ENCODE assay signal across 25 cellular contexts in the genomic region with DNA sequence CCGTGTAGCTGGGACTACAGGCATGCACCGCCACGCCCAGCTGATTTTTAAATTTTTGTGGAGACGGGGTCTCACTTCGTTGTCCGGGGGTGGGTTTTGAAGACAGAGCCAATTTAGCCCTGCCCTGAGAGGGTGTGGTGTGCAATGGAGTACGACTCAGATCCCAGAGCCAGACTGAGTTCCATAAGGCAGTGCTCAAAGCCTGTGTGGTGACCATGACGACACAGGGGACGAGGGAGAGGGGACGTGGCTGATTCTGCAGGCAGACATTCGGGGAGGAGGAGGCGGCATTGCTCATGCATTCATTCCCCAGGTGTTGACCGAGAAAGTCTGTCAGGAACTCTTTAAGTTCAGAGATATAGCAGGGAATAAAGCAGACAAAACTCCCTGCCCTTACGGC.
DNase-seq lines count a peak whose midpoint lies in the region; ATAC-seq, FAIRE-seq and TF ChIP-seq lines count a peak whose summit lies in the region.
"Had no signal": no experiment of that assay in that cellular context is flagged by ENCODE, and none has a peak within 500 bp of the region (broad histone marks: within the 10 kb centered on the region; RNA-seq: fewer than 3 reads in every experiment).

No MANE protein-coding gene starts in this region.

- peaks cover 97% of the 10 kb centered on the region for H4K20me1 ChIP-seq in neural progenitor cell (ENCODE audit: low read depth)

- H3K27ac ChIP-seq in heart right ventricle (peak overlapping the region in 8 of 10 donors; percentile 43 to 97 (median 92)), esophagus muscularis mucosa (replicated peaks in 1 of 4) (peak overlapping the region; percentile 0 to 90 (median 84)), neural progenitor cell (no peak overlapping the region), vagina (peak overlapping the region; percentile 88), small intestine (ENCODE audit: low read depth in 1 of 2, low read length in 1 of 2) (no peak overlapping the region)

- H3K36me3 Mint-ChIP-seq in neural progenitor cell, result peaks cover 19% of the 10 kb centered on the region
- H3K36me3 Mint-ChIP-seq: stimulated activated effector memory CD8-positive, alpha-beta T cell treated with anti-CD3 and anti-CD28 coated beads, Interleukin-12 subunit alpha, Interleukin-12 subunit beta, amount 100 ng/mL, for 72 hours had no signal

- DNase-seq in heart right ventricle (no peak), left cardiac atrium (no peak), esophagus muscularis mucosa (ENCODE audit: extremely low spot score) (no peak), neural progenitor cell (ENCODE audit: low spot score) (no peak), vagina (ENCODE audit: extremely low spot score in 2 of 2) (no peak), medulla oblongata (ENCODE audit: extremely low spot score) (no peak), NCI-H1417 (lab: John Stamatoyannopoulos, UW) (no peak), small intestine (no peak)
- DNase-seq: activated CD4-positive, alpha-beta T cell treated with anti-CD3 and anti-CD28 coated beads, Interleukin-2, amount 10 ng/mL, durations not matched to agents 24 days and 14 days; activated CD8-positive, alpha-beta memory T cell treated with anti-CD3 and anti-CD28 coated beads, Interleukin-2, amount 50 U/mL, for 4 hours; activated gamma-delta T cell treated with Interleukin-2 at 50 U/mL for 16 hours; amygdala; DMS 273 treated with DMSO at 0.1 percent for 48 hours; effector CD4-positive, alpha-beta T cell; esophagus squamous epithelium; Kasumi-1; mesendoderm; NCI-H1092; NCI-H2081 treated with DMSO at 0.1 percent for 48 hours had no signal

- H3K9me3 Mint-ChIP-seq in neural progenitor cell, result no peaks in the 10 kb centered on the region
- H3K9me3 Mint-ChIP-seq: activated CD4-positive, alpha-beta T cell treated with anti-CD3 and anti-CD28 coated beads, Interleukin-2, amount 10 ng/mL, durations not matched to agents 24 days and 14 days; central memory CD8-positive, alpha-beta T cell; neural crest cell; stimulated activated effector memory CD8-positive, alpha-beta T cell treated with anti-CD3 and anti-CD28 coated beads, Interleukin-12 subunit alpha, Interleukin-12 subunit beta, amount 100 ng/mL, for 72 hours had no signal

- no peak for TF ChIP-seq POLR2A in esophagus muscularis mucosa (IDR thresholded peaks at IDR 0.05; ENCODE audit: low read depth)
- TF ChIP-seq POLR2A in vagina (IDR thresholded peaks at IDR 0.05), result no peak

- no peak for FAIRE-seq in small intestine (lab: Jason Lieb, UNC)
- FAIRE-seq: A204.1, G401.6 had no signal

- H3K27me3 ChIP-seq in heart right ventricle, result no peaks in the 10 kb centered on the region
- no peaks in the 10 kb centered on the region for H3K27me3 ChIP-seq in esophagus muscularis mucosa
- no peaks in the 10 kb centered on the region for H3K27me3 ChIP-seq in neural progenitor cell
- H3K27me3 ChIP-seq in vagina, result no peaks in the 10 kb centered on the region
- no peaks in the 10 kb centered on the region for H3K27me3 ChIP-seq in small intestine (ENCODE audit: control insufficient read depth in 2 of 2, insufficient read depth in 2 of 2, low read length in 2 of 2)
- H3K27me3 ChIP-seq: esophagus squamous epithelium, tibial nerve had no signal

- intact Hi-C loops in heart right ventricle (cut with DNase I) (loop anchor here in 2 of 10 donors (5.0 kb wide), 2 partner anchors 59 to 69 kb away; no protein-coding TSS in a partner anchor), left cardiac atrium (cut with DNase I) (loop anchor here (2.0 to 10.0 kb wide), 2 partner anchors 66 to 72 kb away; a partner anchor contains a TSS), esophagus muscularis mucosa (cut with DNase I) (no loop called here), vagina (cut with DNase I) (loop anchor here (5.0 kb wide), 1 partner anchor 69 kb away; no protein-coding TSS in a partner anchor)

- peaks cover 0 to 49% (median 19%) of the 10 kb centered on the region in 9 donors for H3K36me3 ChIP-seq in heart right ventricle
- H3K36me3 ChIP-seq in esophagus muscularis mucosa, result peaks cover 0 to 44% (median 32%) of the 10 kb centered on the region in 4 donors
- H3K36me3 ChIP-seq in neural progenitor cell, result no peaks in the 10 kb centered on the region
- H3K36me3 ChIP-seq in vagina, result peaks cover 0 to 15% of the 10 kb centered on the region in 2 donors
- H3K36me3 ChIP-seq in small intestine (ENCODE audit: control insufficient read depth in 2 of 2, insufficient read depth in 2 of 2, low read length in 2 of 2), result peaks cover 2 to 3% of the 10 kb centered on the region in 2 donors

- H3F3A ChIP-seq in neural progenitor cell (ENCODE audit: low read depth), result peaks cover 10% of the 10 kb centered on the region

- ATAC-seq in heart right ventricle, result no peak
- ATAC-seq in left cardiac atrium, result no peak
- ATAC-seq: stimulated activated effector memory CD8-positive, alpha-beta T cell treated with anti-CD3 and anti-CD28 coated beads, Interleukin-12 subunit alpha, Interleukin-12 subunit beta, amount 100 ng/mL, for 72 hours had no signal

- peaks cover 6% of the 10 kb centered on the region for H3K79me2 ChIP-seq in neural progenitor cell (ENCODE audit: low read depth)

- H3K4me3 ChIP-seq in heart right ventricle (no peak overlapping the region), esophagus muscularis mucosa (no peak overlapping the region), neural progenitor cell (no peak overlapping the region), vagina (no peak overlapping the region), small intestine (ENCODE audit: low read depth in 1 of 2, low read length in 2 of 2) (no peak overlapping the region)
- H3K4me3 ChIP-seq: esophagus squamous epithelium, tibial nerve had no signal

- 73 to 76% methylated on average over 14 of the region's 14 CpGs for WGBS in heart right ventricle, 2 donors
- 79% methylated on average over 14 of the region's 14 CpGs for WGBS in esophagus muscularis mucosa
- 87 to 93% (median 91%) methylated on average over 14 of the region's 14 CpGs for WGBS in small intestine, 3 donors

- peak overlapping the region; percentile 36 for H3K27ac Mint-ChIP-seq in neural progenitor cell
- H3K27ac Mint-ChIP-seq: activated CD4-positive, alpha-beta T cell treated with anti-CD3 and anti-CD28 coated beads, Interleukin-2, amount 10 ng/mL, durations not matched to agents 24 days and 14 days; stimulated activated effector memory CD8-positive, alpha-beta T cell treated with anti-CD3 and anti-CD28 coated beads, Interleukin-12 subunit alpha, Interleukin-12 subunit beta, amount 100 ng/mL, for 72 hours had no signal

- H3K4me1 ChIP-seq in heart right ventricle, result peaks cover 82 to 100% (median 100%) of the 10 kb centered on the region in 9 donors
- H3K4me1 ChIP-seq in esophagus muscularis mucosa, result peaks cover 99 to 100% (median 100%) of the 10 kb centered on the region in 4 donors
- H3K4me1 ChIP-seq in neural progenitor cell, result peaks cover 49% of the 10 kb centered on the region
- peaks cover 97% of the 10 kb centered on the region for H3K4me1 ChIP-seq in vagina
- H3K4me1 ChIP-seq in small intestine (ENCODE audit: control insufficient read depth in 2 of 2, insufficient read depth in 1 of 2, low read depth in 1 of 2, low read length in 1 of 2), result peaks cover 0 to 16% of the 10 kb centered on the region in 2 donors

- TF ChIP-seq CTCF in heart right ventricle (IDR thresholded peaks at IDR 0.05), result no peak
- no peak for TF ChIP-seq CTCF in esophagus muscularis mucosa (IDR thresholded peaks at IDR 0.05)
- TF ChIP-seq CTCF in neural progenitor cell (IDR thresholded peaks at IDR 0.05), result no peak
- no peak for TF ChIP-seq CTCF in vagina (IDR thresholded peaks at IDR 0.05)

- H3K9ac ChIP-seq in neural progenitor cell, result no peak overlapping the region

- H2AFZ ChIP-seq in neural progenitor cell (replicated peaks), result no peak overlapping the region

- H3K9me3 ChIP-seq in heart right ventricle (no peaks in the 10 kb centered on the region), esophagus muscularis mucosa (no peaks in the 10 kb centered on the region), neural progenitor cell (ENCODE audit: low read depth) (no peaks in the 10 kb centered on the region), vagina (no peaks in the 10 kb centered on the region), small intestine (ENCODE audit: control insufficient read depth, low read depth) (no peaks in the 10 kb centered on the region)
- H3K9me3 ChIP-seq: esophagus squamous epithelium, tibial nerve had no signal

- no peak for TF ChIP-seq EP300 in esophagus muscularis mucosa (IDR thresholded peaks at IDR 0.05)

- H3K4me3 Mint-ChIP-seq in neural progenitor cell, result peak overlapping the region; percentile 38
- H3K4me3 Mint-ChIP-seq: activated CD4-positive, alpha-beta T cell treated with anti-CD3 and anti-CD28 coated beads, Interleukin-2, amount 10 ng/mL, durations not matched to agents 24 days and 14 days; central memory CD8-positive, alpha-beta T cell; neural crest cell; stimulated activated effector memory CD8-positive, alpha-beta T cell treated with anti-CD3 and anti-CD28 coated beads, Interleukin-12 subunit alpha, Interleukin-12 subunit beta, amount 100 ng/mL, for 72 hours had no signal

- no peak overlapping the region for H3K4me2 ChIP-seq in neural progenitor cell

- H3K4me1 Mint-ChIP-seq in neural progenitor cell, result peaks cover 81% of the 10 kb centered on the region

- peaks cover 2% of the 10 kb centered on the region for H3K27me3 Mint-ChIP-seq in neural progenitor cell (ENCODE audit: insufficient read depth, low read depth)
- H3K27me3 Mint-ChIP-seq: activated CD4-positive, alpha-beta T cell treated with anti-CD3 and anti-CD28 coated beads, Interleukin-2, amount 10 ng/mL, durations not matched to agents 24 days and 14 days; central memory CD8-positive, alpha-beta T cell had no signal

Comparison
In these comparisons a context has a peak if more than half of its experiments do, and no peak if none do; other contexts are left out.
1. H3K27ac ChIP-seq: peak in heart right ventricle (8 of 10), esophagus muscularis mucosa (4 of 4) and vagina (single experiment); none in neural progenitor cell (single experiment) and small intestine (0 of 2).